In the genomic region with DNA sequence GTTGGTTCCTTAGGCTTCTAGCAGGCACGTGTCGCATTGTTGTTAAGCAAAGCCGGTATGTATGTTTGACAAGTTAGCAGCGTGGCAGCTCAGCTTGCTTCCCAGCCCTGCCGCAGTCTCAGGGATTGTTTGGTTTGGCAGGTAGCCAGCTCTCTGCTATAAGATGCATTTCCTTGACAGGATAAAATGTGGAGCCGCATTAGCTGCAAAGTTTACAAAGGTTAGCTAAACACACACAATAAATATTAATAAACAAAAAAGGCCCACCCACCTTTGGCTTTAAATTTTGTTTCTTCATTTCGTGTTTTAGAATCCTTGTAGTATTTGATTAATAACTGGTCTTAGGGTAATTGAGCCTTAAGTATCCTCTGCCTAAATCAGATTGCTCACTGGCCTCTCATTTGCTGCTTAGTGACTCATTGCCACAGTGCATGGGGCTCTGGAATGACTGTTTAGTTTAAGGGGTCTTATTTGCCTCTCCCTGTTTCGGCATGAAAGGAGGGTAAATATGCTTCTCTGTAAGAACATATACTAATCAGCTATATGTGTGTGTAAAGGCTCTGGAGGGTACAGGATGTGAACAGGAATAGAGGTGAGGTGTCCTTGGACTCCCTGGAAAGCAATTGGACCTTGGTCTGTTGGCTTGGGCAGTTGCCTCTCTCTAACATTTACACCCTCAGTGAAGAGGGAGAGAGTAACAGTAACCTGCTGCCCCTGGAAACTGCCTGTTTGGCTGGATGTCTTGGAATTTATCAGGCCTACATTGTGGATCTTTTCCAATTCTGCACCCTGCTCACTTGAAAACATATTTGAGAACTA, we compare ENCODE assay signal across 10 cellular contexts.
A peak's percentile ranks its signal among the peaks of the same experiment; 100 is the strongest.
DNase-seq lines count a peak whose midpoint lies in the region; ATAC-seq lines count a peak whose summit lies in the region.
"Had no signal": no experiment of that assay in that cellular context is flagged by ENCODE, and none has a peak within 500 bp of the region (broad histone marks: within the 10 kb centered on the region; RNA-seq: fewer than 3 reads in every experiment).

No MANE protein-coding gene starts in this region.

- intact Hi-C loops in activated naive CD4-positive, alpha-beta T cell treated with anti-CD3 and anti-CD28 coated beads for 36 hours (cut with micrococcal nuclease), result no loop called here

- no peaks in the 10 kb centered on the region for H3K79me2 ChIP-seq in ACC112 (ENCODE audit: control insufficient read depth, insufficient read depth, low read length, unreplicated experiment)

- CTCF ChIA-PET in activated naive CD4-positive, alpha-beta T cell treated with anti-CD3 and anti-CD28 coated beads for 36 hours (lab: Charles Lee), result no interaction called here

- peaks cover 20% of the 10 kb centered on the region for H3K36me3 Mint-ChIP-seq in activated naive CD4-positive, alpha-beta T cell treated with anti-CD3 and anti-CD28 coated beads for 36 hours (ENCODE audit: low read depth)
- no peaks in the 10 kb centered on the region for H3K36me3 Mint-ChIP-seq in effector memory CD8-positive, alpha-beta T cell (ENCODE audit: insufficient read depth)

- no peaks in the 10 kb centered on the region for H3K9me3 Mint-ChIP-seq in activated naive CD4-positive, alpha-beta T cell treated with anti-CD3 and anti-CD28 coated beads for 36 hours
- no peaks in the 10 kb centered on the region for H3K9me3 Mint-ChIP-seq in effector memory CD8-positive, alpha-beta T cell
- H3K9me3 Mint-ChIP-seq: T-helper 1 cell treated with Interleukin-12 subunit alpha and Interleukin-12 subunit beta and Interleukin-4 antibody, amounts not matched to agents 30 μg/mL and 1 μg/mL, for 36 hours had no signal

- H3K36me3 ChIP-seq in ACC112 (ENCODE audit: insufficient read depth, low read length), result no peaks in the 10 kb centered on the region

- no peak overlapping the region for H3K27ac Mint-ChIP-seq in activated naive CD4-positive, alpha-beta T cell treated with anti-CD3 and anti-CD28 coated beads for 36 hours
- H3K27ac Mint-ChIP-seq in effector memory CD8-positive, alpha-beta T cell, result peak overlapping the region in 1 of 2 donors; percentile 1
- H3K27ac Mint-ChIP-seq: T-helper 1 cell treated with Interleukin-12 subunit alpha and Interleukin-12 subunit beta and Interleukin-4 antibody, amounts not matched to agents 30 μg/mL and 1 μg/mL, for 36 hours had no signal

- H3K4me3 ChIP-seq in ACC112 (ENCODE audit: low read depth, low read length), result peak overlapping the region; percentile 22; the same call in 1 of the 2 replicates

- peak overlapping the region; percentile 13; the same call in 1 of the 2 replicates for H3K27ac ChIP-seq in ACC112 (ENCODE audit: low read depth, low read length)

- H3K27me3 Mint-ChIP-seq in activated naive CD4-positive, alpha-beta T cell treated with anti-CD3 and anti-CD28 coated beads for 36 hours (ENCODE audit: low read depth), result no peaks in the 10 kb centered on the region
- no peaks in the 10 kb centered on the region for H3K27me3 Mint-ChIP-seq in effector memory CD8-positive, alpha-beta T cell

- no peak overlapping the region for H2AFZ ChIP-seq in ACC112 (ENCODE audit: low read length, unreplicated experiment)

- H3K4me1 ChIP-seq in ACC112 (ENCODE audit: control insufficient read depth, insufficient read depth, low read length, unreplicated experiment), result peaks cover 54% of the 10 kb centered on the region

- no peaks in the 10 kb centered on the region for H3K27me3 ChIP-seq in ACC112 (ENCODE audit: insufficient read depth, low read length)

- H3K4me3 Mint-ChIP-seq in activated naive CD4-positive, alpha-beta T cell treated with anti-CD3 and anti-CD28 coated beads for 36 hours, result no peak overlapping the region
- H3K4me3 Mint-ChIP-seq in effector memory CD8-positive, alpha-beta T cell, result no peak overlapping the region
- H3K4me3 Mint-ChIP-seq: T-helper 1 cell treated with Interleukin-12 subunit alpha and Interleukin-12 subunit beta and Interleukin-4 antibody, amounts not matched to agents 30 μg/mL and 1 μg/mL, for 36 hours had no signal

- peak; percentile 94 for DNase-seq in NCI-H1105 treated with DMSO at 0.1 percent for 48 hours (lab: John Stamatoyannopoulos, UW)
- peak; percentile 28 for DNase-seq in SW480 (ENCODE audit: low spot score)
- peak; percentile 68 for DNase-seq in islet precursor cell
- no peak for DNase-seq in T-helper 2 cell
- no peak for DNase-seq in activated naive CD4-positive, alpha-beta T cell treated with anti-CD3 and anti-CD28 coated beads for 36 hours
- no peak for DNase-seq in effector memory CD8-positive, alpha-beta T cell
- DNase-seq: DND-41 had no signal

- H3K4me1 Mint-ChIP-seq in activated naive CD4-positive, alpha-beta T cell treated with anti-CD3 and anti-CD28 coated beads for 36 hours (ENCODE audit: low read depth), result peaks cover 16% of the 10 kb centered on the region
- H3K4me1 Mint-ChIP-seq in effector memory CD8-positive, alpha-beta T cell (ENCODE audit: low read depth in 2 of 2), result peaks cover 13 to 15% of the 10 kb centered on the region in 2 donors

- no peak for ATAC-seq in GM19351 (IDR thresholded peaks at IDR 0.05; ENCODE audit: unreplicated experiment)
- no peak for ATAC-seq in effector memory CD8-positive, alpha-beta T cell (replicated peaks)

Comparison
In these comparisons a context has a peak if more than half of its experiments do, and no peak if none do; other contexts are left out.
1. DNase-seq: peak in NCI-H1105 treated with DMSO at 0.1 percent for 48 hours (single experiment), SW480 (single experiment) and islet precursor cell (single experiment); none in T-helper 2 cell (0 of 5), activated naive CD4-positive, alpha-beta T cell treated with anti-CD3 and anti-CD28 coated beads for 36 hours (single experiment) and effector memory CD8-positive, alpha-beta T cell (0 of 3).